Comparison of ENCODE assay signal across 22 cellular contexts in the genomic region with DNA sequence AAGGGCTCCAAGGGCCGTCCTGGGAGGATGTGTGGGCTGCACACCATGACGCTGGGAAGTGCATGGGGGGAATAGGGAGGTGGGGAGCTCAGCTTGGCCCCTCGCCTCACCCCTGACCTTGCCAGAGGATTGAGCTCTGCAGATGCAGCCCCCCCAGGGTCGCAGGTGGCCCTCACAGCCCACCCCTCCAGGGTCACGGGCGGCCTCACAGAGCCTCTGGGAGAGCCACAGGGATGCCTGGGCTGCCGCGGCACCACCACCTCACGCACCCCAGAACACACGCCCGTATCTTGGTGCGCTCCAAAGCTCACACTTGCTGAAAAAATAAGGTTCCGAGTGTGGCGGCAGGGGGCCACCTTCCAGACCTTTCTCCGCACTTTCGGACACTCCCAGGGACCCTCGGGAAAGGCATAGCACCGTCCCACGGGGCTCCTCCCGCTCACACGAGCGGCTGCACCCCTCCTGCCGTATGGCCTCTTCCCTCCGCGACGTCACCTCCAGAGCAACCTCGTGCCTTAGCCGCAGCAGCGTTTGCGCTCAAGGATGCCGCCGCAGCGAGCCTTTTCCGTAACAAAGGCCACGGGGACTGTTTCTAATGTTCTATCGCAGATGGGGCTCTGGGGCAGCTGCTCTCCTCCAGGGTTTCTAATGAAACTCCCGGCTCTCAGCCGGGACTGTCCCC.
"Had no signal": no experiment of that assay in that cellular context is flagged by ENCODE, and none has a peak within 500 bp of the region (broad histone marks: within the 10 kb centered on the region; RNA-seq: fewer than 3 reads in every experiment).

No MANE protein-coding gene starts in this region.

- H3K27ac Mint-ChIP-seq: natural killer cell treated with Interleukin-12 subunit alpha and Interleukin-12 subunit beta and Interleukin-15 and Interleukin-18, amount 100 ng/mL, for 72 hours; progenitor cell of endocrine pancreas had no signal

- H3K9me3 Mint-ChIP-seq: central memory CD8-positive, alpha-beta T cell; dendritic cell treated with granulocyte-macrophage colony-stimulating factor and Interleukin-4, amounts not matched to agents 40 ng/mL and 50 ng/mL, for 4 days; natural killer cell treated with Interleukin-12 subunit alpha and Interleukin-12 subunit beta and Interleukin-15 and Interleukin-18, amount 100 ng/mL, for 72 hours had no signal

- H3K27me3 Mint-ChIP-seq: central memory CD8-positive, alpha-beta T cell had no signal

- ATAC-seq: lower lobe of right lung; natural killer cell treated with Interleukin-12 subunit alpha and Interleukin-12 subunit beta and Interleukin-15 and Interleukin-18, amount 100 ng/mL, for 72 hours; pancreas had no signal

- H3K4me3 ChIP-seq: esophagus squamous epithelium, left ventricle myocardium inferior, lower lobe of right lung, neural progenitor cell, pancreas, sigmoid colon, skin epidermis, stomach, thoracic aorta, transverse colon had no signal

- H3K36me3 ChIP-seq: esophagus squamous epithelium, left ventricle myocardium inferior, lower lobe of right lung, neural progenitor cell, pancreas, sigmoid colon, stomach, thoracic aorta, transverse colon had no signal

- H3K27me3 ChIP-seq: pancreas, transverse colon had no signal

- DNase-seq: esophagus squamous epithelium; foreskin fibroblast; hypothalamus; islet precursor cell; left ventricle myocardium inferior; lower lobe of right lung; mesenchymal stem cell; midbrain; occipital lobe; sigmoid colon; stimulated activated naive CD4-positive, alpha-beta T cell; stomach; substantia nigra; transverse colon had no signal

- H2AFZ ChIP-seq: neural progenitor cell had no signal

- H3K27ac ChIP-seq: esophagus squamous epithelium, left ventricle myocardium inferior, lower lobe of right lung, neural progenitor cell, pancreas, sigmoid colon, stomach, thoracic aorta, transverse colon had no signal

- H3K4me1 ChIP-seq: esophagus squamous epithelium, left ventricle myocardium inferior, lower lobe of right lung, neural progenitor cell, pancreas, sigmoid colon, stomach, transverse colon had no signal

- H3K4me2 ChIP-seq: neural progenitor cell had no signal

- H3K9me3 ChIP-seq: esophagus squamous epithelium, left ventricle myocardium inferior, lower lobe of right lung, pancreas, sigmoid colon, stomach, thoracic aorta, transverse colon had no signal

- H3K4me3 Mint-ChIP-seq: central memory CD8-positive, alpha-beta T cell; dendritic cell treated with granulocyte-macrophage colony-stimulating factor and Interleukin-4, amounts not matched to agents 40 ng/mL and 50 ng/mL, for 4 days; natural killer cell treated with Interleukin-12 subunit alpha and Interleukin-12 subunit beta and Interleukin-15 and Interleukin-18, amount 100 ng/mL, for 72 hours; neural progenitor cell had no signal
